1 cellular context compared by ENCODE assay signal in genomic region chr12:12331244-12331771, GRCh38.
TF ChIP-seq lines count a peak whose summit lies in the region.

No MANE protein-coding gene starts in this region.

TF ChIP-seq in WTC11, 78 proteins besides CTCF, POLR2A, EP300 and RAD21 (continued from another document):
- TF ChIP-seq MXD4 (CRISPR knock-in tag; IDR thresholded peaks at IDR 0.05; ENCODE audit: borderline replicate concordance) (no peak), GTF2I (CRISPR knock-in tag; conservative IDR thresholded peaks at IDR 0.05) (no peak), JUN (CRISPR knock-in tag; IDR thresholded peaks at IDR 0.05) (no peak), IRF1 (CRISPR knock-in tag; IDR thresholded peaks at IDR 0.05) (no peak), STAT6 (CRISPR knock-in tag; conservative IDR thresholded peaks at IDR 0.05; ENCODE audit: low read depth) (no peak)
